Comparison of ENCODE assay signal across 16 cellular contexts in genomic region chr21:46205766-46206162, GRCh38. TPM values are rescaled to one million over a fixed set of nuclear protein-coding genes. Genes with fewer than 3 reads are reported as not detected.
"Had no signal": no experiment of that assay in that cellular context is flagged by ENCODE, and none has a peak within 500 bp of the region (broad histone marks: within the 10 kb centered on the region; RNA-seq: fewer than 3 reads in every experiment).

No MANE protein-coding gene starts in this region.

- H3K9me3 ChIP-seq: gastrocnemius medialis, prostate gland, testis had no signal

- H3K27me3 ChIP-seq: gastrocnemius medialis, hepatocyte, testis had no signal

- DNase-seq: activated CD4-positive, alpha-beta memory T cell treated with anti-CD3 and anti-CD28 coated beads for 36 hours; activated gamma-delta T cell treated with Interleukin-2 at 50 U/mL for 16 hours; activated naive CD8-positive, alpha-beta T cell treated with anti-CD3 and anti-CD28 coated beads, Interleukin-2, amount 10 ng/mL, durations not matched to agents 7 days and 5 days; activated T-cell treated with anti-CD3 and anti-CD28 coated beads, Interleukin-2, amount 50 U/mL, for 48 hours; anterior cingulate cortex; kidney glomerular epithelial cell; naive thymus-derived CD4-positive, alpha-beta T cell; occipital lobe; stimulated activated CD4-positive, alpha-beta T cell treated with anti-CD3 and anti-CD28 coated beads, Interleukin-2, amount 100 ng/mL, for 48 hours; stimulated activated CD8-positive, alpha-beta memory T cell treated with anti-CD3 and anti-CD28 coated beads, Interleukin-4, amount 100 ng/mL, for 48 hours; T-helper 9 cell; testis had no signal

- H3K4me1 ChIP-seq: gastrocnemius medialis, prostate gland, testis had no signal

- H3K9me3 Mint-ChIP-seq: activated CD4-positive, alpha-beta memory T cell treated with anti-CD3 and anti-CD28 coated beads for 36 hours; activated naive CD8-positive, alpha-beta T cell treated with anti-CD3 and anti-CD28 coated beads, Interleukin-2, amount 10 ng/mL, durations not matched to agents 7 days and 5 days; naive thymus-derived CD4-positive, alpha-beta T cell; stimulated activated naive CD8-positive, alpha-beta T cell treated with anti-CD3 and anti-CD28 coated beads, Interleukin-15, Interleukin-2, amounts not matched to agents 100 ng/mL and 50 ng/mL, for 24 hours had no signal

- H3K4me1 Mint-ChIP-seq: activated naive CD8-positive, alpha-beta T cell treated with anti-CD3 and anti-CD28 coated beads, Interleukin-2, amount 10 ng/mL, durations not matched to agents 7 days and 5 days; naive thymus-derived CD4-positive, alpha-beta T cell had no signal

- H3K27me3 Mint-ChIP-seq: activated CD4-positive, alpha-beta memory T cell treated with anti-CD3 and anti-CD28 coated beads for 36 hours; activated naive CD8-positive, alpha-beta T cell treated with anti-CD3 and anti-CD28 coated beads, Interleukin-2, amount 10 ng/mL, durations not matched to agents 7 days and 5 days; naive thymus-derived CD4-positive, alpha-beta T cell; stimulated activated naive CD8-positive, alpha-beta T cell treated with anti-CD3 and anti-CD28 coated beads, Interleukin-15, Interleukin-2, amounts not matched to agents 100 ng/mL and 50 ng/mL, for 24 hours had no signal

- H3K27ac ChIP-seq: gastrocnemius medialis, hepatocyte, prostate gland, testis had no signal

- H3K27ac Mint-ChIP-seq: activated CD4-positive, alpha-beta memory T cell treated with anti-CD3 and anti-CD28 coated beads for 36 hours; activated naive CD8-positive, alpha-beta T cell treated with anti-CD3 and anti-CD28 coated beads, Interleukin-2, amount 10 ng/mL, durations not matched to agents 7 days and 5 days; naive thymus-derived CD4-positive, alpha-beta T cell; stimulated activated naive CD8-positive, alpha-beta T cell treated with anti-CD3 and anti-CD28 coated beads, Interleukin-15, Interleukin-2, amounts not matched to agents 100 ng/mL and 50 ng/mL, for 24 hours had no signal

- H3K4me3 Mint-ChIP-seq: activated CD4-positive, alpha-beta memory T cell treated with anti-CD3 and anti-CD28 coated beads for 36 hours; activated naive CD8-positive, alpha-beta T cell treated with anti-CD3 and anti-CD28 coated beads, Interleukin-2, amount 10 ng/mL, durations not matched to agents 7 days and 5 days; naive thymus-derived CD4-positive, alpha-beta T cell; stimulated activated naive CD8-positive, alpha-beta T cell treated with anti-CD3 and anti-CD28 coated beads, Interleukin-15, Interleukin-2, amounts not matched to agents 100 ng/mL and 50 ng/mL, for 24 hours had no signal

- ATAC-seq: gastrocnemius medialis; naive thymus-derived CD4-positive, alpha-beta T cell had no signal

- H3K4me3 ChIP-seq: gastrocnemius medialis, hepatocyte, prostate gland, testis had no signal

RNA-seq across cellular contexts. Expression of gene FTCD, which starts 50.4 kb away (rescaled TPM):
- polyA plus RNA-seq: naive thymus-derived CD4-positive, alpha-beta T cell had no signal
